ENCODE assay signal across 13 cellular contexts in the genomic region with DNA sequence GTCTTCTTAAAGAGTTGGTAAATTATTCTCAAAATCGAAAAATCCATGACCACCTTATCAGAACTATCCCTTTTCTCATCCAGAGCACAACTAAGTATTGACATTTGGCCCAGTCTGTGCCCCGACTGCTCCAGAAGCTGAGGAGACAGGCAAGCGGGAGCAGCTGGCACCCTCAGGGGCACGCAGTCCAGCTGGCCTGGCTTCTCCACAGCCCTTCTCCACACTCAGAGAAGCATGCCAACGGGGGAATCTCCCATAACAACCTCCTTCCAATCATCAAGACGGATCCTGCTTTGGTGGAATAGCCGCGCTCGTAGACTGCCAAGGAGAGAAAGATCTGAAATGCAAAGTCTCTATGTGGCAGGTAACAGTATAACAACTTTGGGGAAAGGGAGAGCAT.
DNase-seq lines count a peak whose midpoint lies in the region; ATAC-seq and TF ChIP-seq lines count a peak whose summit lies in the region.
"Had no signal": no experiment of that assay in that cellular context is flagged by ENCODE, and none has a peak within 500 bp of the region (broad histone marks: within the 10 kb centered on the region; RNA-seq: fewer than 3 reads in every experiment).

No MANE protein-coding gene starts in this region.

- intact Hi-C loops in sigmoid colon (cut with DNase I), result no loop called here

- H3K9me3 ChIP-seq in T-helper 17 cell (ENCODE audit: control insufficient read depth, low read length, poor library complexity, severe bottlenecking) (no peaks in the 10 kb centered on the region), sigmoid colon (no peaks in the 10 kb centered on the region)
- H3K9me3 ChIP-seq in effector memory CD4-positive, alpha-beta T cell (ENCODE audit: control insufficient read depth, low read length), result no peaks in the 10 kb centered on the region
- H3K9me3 ChIP-seq: esophagus muscularis mucosa, upper lobe of right lung had no signal

- TF ChIP-seq EP300 in sigmoid colon (IDR thresholded peaks at IDR 0.05), result no peak

- H3K4me1 ChIP-seq in effector memory CD4-positive, alpha-beta T cell (ENCODE audit: control insufficient read depth, insufficient read depth, low read length, poor library complexity, severe bottlenecking), result peaks cover 49% of the 10 kb centered on the region
- H3K4me1 ChIP-seq in sigmoid colon, result peaks cover 0 to 58% (median 49%) of the 10 kb centered on the region in 4 donors
- H3K4me1 ChIP-seq: upper lobe of right lung had no signal

- peaks cover 11% of the 10 kb centered on the region for H3K27me3 Mint-ChIP-seq in activated CD8-positive, alpha-beta memory T cell treated with anti-CD3 and anti-CD28 coated beads, Interleukin-2, amount 10 ng/mL, durations not matched to agents 7 days and 5 days
- no peaks in the 10 kb centered on the region for H3K27me3 Mint-ChIP-seq in T-helper 17 cell

- no peak for TF ChIP-seq POLR2A in sigmoid colon (IDR thresholded peaks at IDR 0.05)

- H3K27ac ChIP-seq in effector memory CD4-positive, alpha-beta T cell (ENCODE audit: insufficient read depth, low read length, poor library complexity, severe bottlenecking), result peak overlapping the region; percentile 87
- peak overlapping the region in 3 of 4 donors; percentile 24 to 80 (median 74) for H3K27ac ChIP-seq in sigmoid colon
- H3K27ac ChIP-seq: upper lobe of right lung had no signal

- peaks cover 4% of the 10 kb centered on the region for H3K36me3 Mint-ChIP-seq in activated CD8-positive, alpha-beta memory T cell treated with anti-CD3 and anti-CD28 coated beads, Interleukin-2, amount 10 ng/mL, durations not matched to agents 7 days and 5 days
- no peaks in the 10 kb centered on the region for H3K36me3 Mint-ChIP-seq in T-helper 17 cell (ENCODE audit: low read depth)

- no peak for DNase-seq in activated CD8-positive, alpha-beta memory T cell treated with anti-CD3 and anti-CD28 coated beads, Interleukin-2, amount 10 ng/mL, durations not matched to agents 7 days and 5 days
- no peak for DNase-seq in activated CD8-positive, alpha-beta memory T cell treated with anti-CD3 and anti-CD28 coated beads, Interleukin-2, amount 50 U/mL, for 4 hours
- DNase-seq in T-helper 17 cell (no peak), sigmoid colon (peak; percentile 73), T1000 (lab: John Stamatoyannopoulos, UW) (no peak), NCI-H1092 (lab: John Stamatoyannopoulos, UW) (no peak), RKO (ENCODE audit: low spot score) (no peak)
- no peak for DNase-seq in effector memory CD4-positive, alpha-beta T cell
- DNase-seq: brain microvascular endothelial cell, NCI-H526 treated with DMSO at 0.1 percent for 48 hours, PC-3, upper lobe of right lung had no signal

- CTCF ChIA-PET in activated CD8-positive, alpha-beta memory T cell treated with anti-CD3 and anti-CD28 coated beads, Interleukin-2, amount 10 ng/mL, durations not matched to agents 7 days and 5 days (lab: Charles Lee), result interaction anchor here (0.9 to 4.2 kb wide), 3 partner anchors 9 to 85 kb away, joined by 3 to 23 read pairs (median 17); partner anchors contain the start of gene AFAP1

- H3K27me3 ChIP-seq in effector memory CD4-positive, alpha-beta T cell (replicated peaks; ENCODE audit: control insufficient read depth, insufficient read depth, low read length, poor library complexity, severe bottlenecking), result no peaks in the 10 kb centered on the region
- no peaks in the 10 kb centered on the region for H3K27me3 ChIP-seq in sigmoid colon
- H3K27me3 ChIP-seq: brain microvascular endothelial cell, esophagus muscularis mucosa, upper lobe of right lung had no signal

- peak overlapping the region; percentile 3 for H3K4me3 ChIP-seq in effector memory CD4-positive, alpha-beta T cell (ENCODE audit: insufficient read depth, low read depth, low read length, poor library complexity, severe bottlenecking)
- no peak overlapping the region for H3K4me3 ChIP-seq in sigmoid colon
- H3K4me3 ChIP-seq: esophagus muscularis mucosa, upper lobe of right lung had no signal

- ATAC-seq in activated CD8-positive, alpha-beta memory T cell treated with anti-CD3 and anti-CD28 coated beads, Interleukin-2, amount 10 ng/mL, durations not matched to agents 7 days and 5 days, result no peak
- ATAC-seq in T-helper 17 cell, result no peak
- ATAC-seq: PC-3 had no signal

- no peaks in the 10 kb centered on the region for H3K36me3 ChIP-seq in effector memory CD4-positive, alpha-beta T cell (ENCODE audit: control insufficient read depth, insufficient read depth, low read length)
- H3K36me3 ChIP-seq in sigmoid colon, result peaks cover 0 to 35% (median 7%) of the 10 kb centered on the region in 4 donors

- no peaks in the 10 kb centered on the region for H3K9me3 Mint-ChIP-seq in activated CD8-positive, alpha-beta memory T cell treated with anti-CD3 and anti-CD28 coated beads, Interleukin-2, amount 10 ng/mL, durations not matched to agents 7 days and 5 days (ENCODE audit: low read depth)

- no peak overlapping the region for H3K4me3 Mint-ChIP-seq in activated CD8-positive, alpha-beta memory T cell treated with anti-CD3 and anti-CD28 coated beads, Interleukin-2, amount 10 ng/mL, durations not matched to agents 7 days and 5 days
- peak overlapping the region; percentile 83 for H3K4me3 Mint-ChIP-seq in T-helper 17 cell

- TF ChIP-seq CTCF in sigmoid colon (IDR thresholded peaks at IDR 0.05), result no peak

- WGBS in sigmoid colon, 2 donors, result 84 to 93% methylated on average over 9 of the region's 9 CpGs

- H3K4me1 Mint-ChIP-seq in activated CD8-positive, alpha-beta memory T cell treated with anti-CD3 and anti-CD28 coated beads, Interleukin-2, amount 10 ng/mL, durations not matched to agents 7 days and 5 days, result peaks cover 63% of the 10 kb centered on the region
- peaks cover 42% of the 10 kb centered on the region for H3K4me1 Mint-ChIP-seq in T-helper 17 cell

- H3K27ac Mint-ChIP-seq in activated CD8-positive, alpha-beta memory T cell treated with anti-CD3 and anti-CD28 coated beads, Interleukin-2, amount 10 ng/mL, durations not matched to agents 7 days and 5 days, result peak overlapping the region; percentile 82
- H3K27ac Mint-ChIP-seq in T-helper 17 cell, result peak overlapping the region; percentile 96
